In the genomic region with DNA sequence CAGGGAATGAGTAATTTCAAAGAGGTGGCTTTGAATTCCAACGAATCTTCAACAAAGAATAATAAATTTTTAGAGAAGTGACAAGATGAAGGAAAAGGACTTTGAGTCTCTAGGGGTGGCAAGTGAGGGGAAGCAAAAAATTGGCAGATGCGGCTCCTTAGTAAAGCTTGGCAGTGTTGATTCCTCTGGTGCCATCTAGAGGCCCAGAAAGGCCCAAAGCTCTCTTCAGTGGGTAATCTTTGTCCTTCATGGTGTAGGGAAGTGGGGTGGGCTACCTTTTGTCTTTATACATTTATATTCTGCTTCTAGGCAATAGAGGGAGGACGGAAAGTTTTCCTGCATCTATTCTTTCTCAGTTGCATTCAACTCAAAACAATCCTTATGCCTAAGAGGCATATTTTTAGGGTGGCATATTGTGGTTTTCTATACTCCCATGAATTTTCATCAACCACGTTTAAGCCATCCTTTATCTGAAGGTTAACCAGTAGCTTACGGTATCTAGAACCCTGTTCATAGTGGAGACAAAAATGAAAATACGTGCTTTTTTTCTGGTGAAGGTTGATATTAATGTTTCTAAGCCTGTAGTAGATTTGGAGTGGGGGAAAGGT, we compare ENCODE assay signal across 1 cellular context.
TF ChIP-seq lines count a peak whose summit lies in the region.

No MANE protein-coding gene starts in this region.

TF ChIP-seq in GM23338, 12 proteins besides CTCF, POLR2A, EP300 and RAD21 (continued from another document):
- TF ChIP-seq, protein P1, sequence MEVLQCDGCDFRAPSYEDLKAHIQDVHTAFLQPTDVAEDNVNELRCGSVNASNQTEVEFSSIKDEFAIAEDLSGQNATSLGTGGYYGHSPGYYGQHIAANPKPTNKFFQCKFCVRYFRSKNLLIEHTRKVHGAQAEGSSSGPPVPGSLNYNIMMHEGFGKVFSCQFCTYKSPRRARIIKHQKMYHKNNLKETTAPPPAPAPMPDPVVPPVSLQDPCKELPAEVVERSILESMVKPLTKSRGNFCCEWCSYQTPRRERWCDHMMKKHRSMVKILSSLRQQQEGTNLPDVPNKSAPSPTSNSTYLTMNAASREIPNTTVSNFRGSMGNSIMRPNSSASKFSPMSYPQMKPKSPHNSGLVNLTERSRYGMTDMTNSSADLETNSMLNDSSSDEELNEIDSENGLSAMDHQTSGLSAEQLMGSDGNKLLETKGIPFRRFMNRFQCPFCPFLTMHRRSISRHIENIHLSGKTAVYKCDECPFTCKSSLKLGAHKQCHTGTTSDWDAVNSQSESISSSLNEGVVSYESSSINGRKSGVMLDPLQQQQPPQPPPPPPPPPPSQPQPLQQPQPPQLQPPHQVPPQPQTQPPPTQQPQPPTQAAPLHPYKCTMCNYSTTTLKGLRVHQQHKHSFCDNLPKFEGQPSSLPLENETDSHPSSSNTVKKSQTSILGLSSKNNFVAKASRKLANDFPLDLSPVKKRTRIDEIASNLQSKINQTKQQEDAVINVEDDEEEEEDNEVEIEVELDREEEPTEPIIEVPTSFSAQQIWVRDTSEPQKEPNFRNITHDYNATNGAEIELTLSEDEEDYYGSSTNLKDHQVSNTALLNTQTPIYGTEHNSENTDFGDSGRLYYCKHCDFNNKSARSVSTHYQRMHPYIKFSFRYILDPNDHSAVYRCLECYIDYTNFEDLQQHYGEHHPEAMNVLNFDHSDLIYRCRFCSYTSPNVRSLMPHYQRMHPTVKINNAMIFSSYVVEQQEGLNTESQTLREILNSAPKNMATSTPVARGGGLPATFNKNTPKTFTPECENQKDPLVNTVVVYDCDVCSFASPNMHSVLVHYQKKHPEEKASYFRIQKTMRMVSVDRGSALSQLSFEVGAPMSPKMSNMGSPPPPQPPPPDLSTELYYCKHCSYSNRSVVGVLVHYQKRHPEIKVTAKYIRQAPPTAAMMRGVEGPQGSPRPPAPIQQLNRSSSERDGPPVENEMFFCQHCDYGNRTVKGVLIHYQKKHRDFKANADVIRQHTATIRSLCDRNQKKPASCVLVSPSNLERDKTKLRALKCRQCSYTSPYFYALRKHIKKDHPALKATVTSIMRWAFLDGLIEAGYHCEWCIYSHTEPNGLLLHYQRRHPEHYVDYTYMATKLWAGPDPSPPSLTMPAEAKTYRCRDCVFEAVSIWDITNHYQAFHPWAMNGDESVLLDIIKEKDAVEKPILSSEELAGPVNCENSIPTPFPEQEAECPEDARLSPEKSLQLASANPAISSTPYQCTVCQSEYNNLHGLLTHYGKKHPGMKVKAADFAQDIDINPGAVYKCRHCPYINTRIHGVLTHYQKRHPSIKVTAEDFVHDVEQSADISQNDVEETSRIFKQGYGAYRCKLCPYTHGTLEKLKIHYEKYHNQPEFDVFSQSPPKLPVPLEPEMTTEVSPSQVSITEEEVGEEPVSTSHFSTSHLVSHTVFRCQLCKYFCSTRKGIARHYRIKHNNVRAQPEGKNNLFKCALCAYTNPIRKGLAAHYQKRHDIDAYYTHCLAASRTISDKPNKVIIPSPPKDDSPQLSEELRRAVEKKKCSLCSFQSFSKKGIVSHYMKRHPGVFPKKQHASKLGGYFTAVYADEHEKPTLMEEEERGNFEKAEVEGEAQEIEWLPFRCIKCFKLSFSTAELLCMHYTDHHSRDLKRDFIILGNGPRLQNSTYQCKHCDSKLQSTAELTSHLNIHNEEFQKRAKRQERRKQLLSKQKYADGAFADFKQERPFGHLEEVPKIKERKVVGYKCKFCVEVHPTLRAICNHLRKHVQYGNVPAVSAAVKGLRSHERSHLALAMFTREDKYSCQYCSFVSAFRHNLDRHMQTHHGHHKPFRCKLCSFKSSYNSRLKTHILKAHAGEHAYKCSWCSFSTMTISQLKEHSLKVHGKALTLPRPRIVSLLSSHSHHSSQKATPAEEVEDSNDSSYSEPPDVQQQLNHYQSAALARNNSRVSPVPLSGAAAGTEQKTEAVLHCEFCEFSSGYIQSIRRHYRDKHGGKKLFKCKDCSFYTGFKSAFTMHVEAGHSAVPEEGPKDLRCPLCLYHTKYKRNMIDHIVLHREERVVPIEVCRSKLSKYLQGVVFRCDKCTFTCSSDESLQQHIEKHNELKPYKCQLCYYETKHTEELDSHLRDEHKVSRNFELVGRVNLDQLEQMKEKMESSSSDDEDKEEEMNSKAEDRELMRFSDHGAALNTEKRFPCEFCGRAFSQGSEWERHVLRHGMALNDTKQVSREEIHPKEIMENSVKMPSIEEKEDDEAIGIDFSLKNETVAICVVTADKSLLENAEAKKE (CRISPR knock-in tag; IDR thresholded peaks at IDR 0.05) = no peak
- TF ChIP-seq EZH2 (IDR thresholded peaks at IDR 0.05; ENCODE audit: low read depth, unreplicated experiment) = no peak
